Comparison of ENCODE assay signal across 22 cellular contexts in the genomic region with DNA sequence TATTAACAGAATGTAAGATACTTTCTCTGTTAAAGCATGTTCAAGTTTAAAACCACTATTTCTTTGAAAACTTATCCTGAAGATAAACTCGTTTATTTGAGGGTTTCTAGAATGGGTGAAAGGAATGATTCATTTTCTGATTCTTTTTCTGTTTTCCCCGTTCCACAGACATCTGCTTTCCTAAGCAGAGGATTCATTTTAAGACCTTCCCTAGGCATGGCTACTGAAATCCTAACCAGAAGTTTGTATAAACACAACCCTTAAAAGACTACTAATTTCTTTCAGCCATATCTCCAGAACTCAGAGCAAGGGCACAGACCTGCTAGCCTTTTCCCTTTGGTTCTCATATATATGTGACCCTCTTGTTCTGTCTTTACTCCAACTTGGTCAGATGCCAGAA.
"Had no signal": no experiment of that assay in that cellular context is flagged by ENCODE, and none has a peak within 500 bp of the region (broad histone marks: within the 10 kb centered on the region; RNA-seq: fewer than 3 reads in every experiment).

No MANE protein-coding gene starts in this region.

- FAIRE-seq: endometrium, islet of Langerhans had no signal

- H3K4me3 ChIP-seq: heart left ventricle, psoas muscle, right lobe of liver, spleen, testis, tibial nerve, upper lobe of right lung had no signal

- ATAC-seq: esophagus mucosa; heart left ventricle; naive thymus-derived CD4-positive, alpha-beta T cell; psoas muscle; right lobe of liver; stimulated activated memory B cell treated with anti-CD40 and anti-IgM and Interleukin-4, amounts not matched to agents 10 μg/mL and 1 μg/mL and 100 μg/mL, for 72 hours; upper lobe of right lung had no signal

- H3K9me3 ChIP-seq: heart left ventricle, psoas muscle, right lobe of liver, spleen, testis, tibial nerve, upper lobe of right lung had no signal

- H3K27me3 ChIP-seq: heart left ventricle, right lobe of liver, spleen, testis, tibial nerve, upper lobe of right lung had no signal

- H3K36me3 ChIP-seq: right lobe of liver, upper lobe of right lung had no signal

- DNase-seq: effector memory CD4-positive, alpha-beta T cell; foreskin melanocyte; heart left ventricle; hypothalamus; kidney glomerular epithelial cell; mesendoderm; naive thymus-derived CD4-positive, alpha-beta T cell; nephron progenitor cell; psoas muscle; retina; right lobe of liver; spleen; stimulated activated CD4-positive, alpha-beta T cell treated with anti-CD3 and anti-CD28 coated beads, Interleukin-15, amount 100 ng/mL, for 24 hours; stimulated activated CD4-positive, alpha-beta T cell treated with anti-CD3 and anti-CD28 coated beads, Interleukin-1b, Interleukin-23, amount 100 ng/mL, for 48 hours; stimulated activated CD4-positive, alpha-beta T cell treated with anti-CD3 and anti-CD28 coated beads, Interleukin-4, amount 100 ng/mL, for 24 hours; testis; upper lobe of right lung had no signal

- H3K27ac ChIP-seq: heart left ventricle, psoas muscle, right lobe of liver, spleen, testis, upper lobe of right lung had no signal

- H3K4me1 ChIP-seq: psoas muscle, spleen, testis, upper lobe of right lung had no signal
